In genomic region chr19:1064661-1065605, GRCh38 we compare ENCODE assay signal across 1 cellular context.
TF ChIP-seq lines count a peak whose summit lies in the region.

No MANE protein-coding gene starts in this region.

TF ChIP-seq in HEK293, 187 proteins besides CTCF, POLR2A, EP300 and RAD21 (continued from another document and continues in another):
- TF ChIP-seq, protein P1, sequence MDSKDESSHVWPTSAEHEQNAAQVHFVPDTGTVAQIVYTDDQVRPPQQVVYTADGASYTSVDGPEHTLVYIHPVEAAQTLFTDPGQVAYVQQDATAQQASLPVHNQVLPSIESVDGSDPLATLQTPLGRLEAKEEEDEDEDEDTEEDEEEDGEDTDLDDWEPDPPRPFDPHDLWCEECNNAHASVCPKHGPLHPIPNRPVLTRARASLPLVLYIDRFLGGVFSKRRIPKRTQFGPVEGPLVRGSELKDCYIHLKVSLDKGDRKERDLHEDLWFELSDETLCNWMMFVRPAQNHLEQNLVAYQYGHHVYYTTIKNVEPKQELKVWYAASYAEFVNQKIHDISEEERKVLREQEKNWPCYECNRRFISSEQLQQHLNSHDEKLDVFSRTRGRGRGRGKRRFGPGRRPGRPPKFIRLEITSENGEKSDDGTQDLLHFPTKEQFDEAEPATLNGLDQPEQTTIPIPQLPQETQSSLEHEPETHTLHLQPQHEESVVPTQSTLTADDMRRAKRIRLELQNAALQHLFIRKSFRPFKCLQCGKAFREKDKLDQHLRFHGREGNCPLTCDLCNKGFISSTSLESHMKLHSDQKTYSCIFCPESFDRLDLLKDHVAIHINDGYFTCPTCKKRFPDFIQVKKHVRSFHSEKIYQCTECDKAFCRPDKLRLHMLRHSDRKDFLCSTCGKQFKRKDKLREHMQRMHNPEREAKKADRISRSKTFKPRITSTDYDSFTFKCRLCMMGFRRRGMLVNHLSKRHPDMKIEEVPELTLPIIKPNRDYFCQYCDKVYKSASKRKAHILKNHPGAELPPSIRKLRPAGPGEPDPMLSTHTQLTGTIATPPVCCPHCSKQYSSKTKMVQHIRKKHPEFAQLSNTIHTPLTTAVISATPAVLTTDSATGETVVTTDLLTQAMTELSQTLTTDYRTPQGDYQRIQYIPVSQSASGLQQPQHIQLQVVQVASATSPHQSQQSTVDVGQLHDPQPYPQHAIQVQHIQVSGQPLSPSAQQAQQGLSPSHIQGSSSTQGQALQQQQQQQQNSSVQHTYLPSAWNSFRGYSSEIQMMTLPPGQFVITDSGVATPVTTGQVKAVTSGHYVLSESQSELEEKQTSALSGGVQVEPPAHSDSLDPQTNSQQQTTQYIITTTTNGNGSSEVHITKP (tag by site-specific recombination; IDR thresholded peaks at IDR 0.05), result peak; percentile 33
- TF ChIP-seq ZBTB8A (tag by site-specific recombination; IDR thresholded peaks at IDR 0.05), result peak; percentile 81
- TF ChIP-seq ZNF416 (tag by site-specific recombination; IDR thresholded peaks at IDR 0.05), result no peak
- TF ChIP-seq ZBTB48 (tag by site-specific recombination; IDR thresholded peaks at IDR 0.05), result peak; percentile 59; the same call in 1 of the 2 replicates
- 0 out of 2 replicates have a peak, but pooled peaks have one; percentile 27 for TF ChIP-seq KLF1 (tag by site-specific recombination; IDR thresholded peaks at IDR 0.05)
- peak; percentile 31; the same call in 1 of the 2 replicates for TF ChIP-seq ZFHX2 (tag by site-specific recombination; conservative IDR thresholded peaks at IDR 0.05)
- TF ChIP-seq, protein P2, sequence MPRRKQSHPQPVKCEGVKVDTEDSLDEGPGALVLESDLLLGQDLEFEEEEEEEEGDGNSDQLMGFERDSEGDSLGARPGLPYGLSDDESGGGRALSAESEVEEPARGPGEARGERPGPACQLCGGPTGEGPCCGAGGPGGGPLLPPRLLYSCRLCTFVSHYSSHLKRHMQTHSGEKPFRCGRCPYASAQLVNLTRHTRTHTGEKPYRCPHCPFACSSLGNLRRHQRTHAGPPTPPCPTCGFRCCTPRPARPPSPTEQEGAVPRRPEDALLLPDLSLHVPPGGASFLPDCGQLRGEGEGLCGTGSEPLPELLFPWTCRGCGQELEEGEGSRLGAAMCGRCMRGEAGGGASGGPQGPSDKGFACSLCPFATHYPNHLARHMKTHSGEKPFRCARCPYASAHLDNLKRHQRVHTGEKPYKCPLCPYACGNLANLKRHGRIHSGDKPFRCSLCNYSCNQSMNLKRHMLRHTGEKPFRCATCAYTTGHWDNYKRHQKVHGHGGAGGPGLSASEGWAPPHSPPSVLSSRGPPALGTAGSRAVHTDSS (tag by site-specific recombination; IDR thresholded peaks at IDR 0.05), result no peak
- no peak for TF ChIP-seq ZNF404 (tag by site-specific recombination; IDR thresholded peaks at IDR 0.05)
- TF ChIP-seq ZBTB1 (tag by site-specific recombination; IDR thresholded peaks at IDR 0.05), result no peak
- TF ChIP-seq ZBTB49 (tag by site-specific recombination; IDR thresholded peaks at IDR 0.05; ENCODE audit: low read depth), result no peak
- peak; percentile 89 for TF ChIP-seq ZBTB26 (tag by site-specific recombination; optimal IDR thresholded peaks at IDR 0.05)
- TF ChIP-seq ZBTB17 (tag by site-specific recombination; IDR thresholded peaks at IDR 0.05), result no peak
- no peak for TF ChIP-seq SETDB1 (IDR thresholded peaks at IDR 0.05; ENCODE audit: insufficient read length, low read length)
- TF ChIP-seq, protein P3, sequence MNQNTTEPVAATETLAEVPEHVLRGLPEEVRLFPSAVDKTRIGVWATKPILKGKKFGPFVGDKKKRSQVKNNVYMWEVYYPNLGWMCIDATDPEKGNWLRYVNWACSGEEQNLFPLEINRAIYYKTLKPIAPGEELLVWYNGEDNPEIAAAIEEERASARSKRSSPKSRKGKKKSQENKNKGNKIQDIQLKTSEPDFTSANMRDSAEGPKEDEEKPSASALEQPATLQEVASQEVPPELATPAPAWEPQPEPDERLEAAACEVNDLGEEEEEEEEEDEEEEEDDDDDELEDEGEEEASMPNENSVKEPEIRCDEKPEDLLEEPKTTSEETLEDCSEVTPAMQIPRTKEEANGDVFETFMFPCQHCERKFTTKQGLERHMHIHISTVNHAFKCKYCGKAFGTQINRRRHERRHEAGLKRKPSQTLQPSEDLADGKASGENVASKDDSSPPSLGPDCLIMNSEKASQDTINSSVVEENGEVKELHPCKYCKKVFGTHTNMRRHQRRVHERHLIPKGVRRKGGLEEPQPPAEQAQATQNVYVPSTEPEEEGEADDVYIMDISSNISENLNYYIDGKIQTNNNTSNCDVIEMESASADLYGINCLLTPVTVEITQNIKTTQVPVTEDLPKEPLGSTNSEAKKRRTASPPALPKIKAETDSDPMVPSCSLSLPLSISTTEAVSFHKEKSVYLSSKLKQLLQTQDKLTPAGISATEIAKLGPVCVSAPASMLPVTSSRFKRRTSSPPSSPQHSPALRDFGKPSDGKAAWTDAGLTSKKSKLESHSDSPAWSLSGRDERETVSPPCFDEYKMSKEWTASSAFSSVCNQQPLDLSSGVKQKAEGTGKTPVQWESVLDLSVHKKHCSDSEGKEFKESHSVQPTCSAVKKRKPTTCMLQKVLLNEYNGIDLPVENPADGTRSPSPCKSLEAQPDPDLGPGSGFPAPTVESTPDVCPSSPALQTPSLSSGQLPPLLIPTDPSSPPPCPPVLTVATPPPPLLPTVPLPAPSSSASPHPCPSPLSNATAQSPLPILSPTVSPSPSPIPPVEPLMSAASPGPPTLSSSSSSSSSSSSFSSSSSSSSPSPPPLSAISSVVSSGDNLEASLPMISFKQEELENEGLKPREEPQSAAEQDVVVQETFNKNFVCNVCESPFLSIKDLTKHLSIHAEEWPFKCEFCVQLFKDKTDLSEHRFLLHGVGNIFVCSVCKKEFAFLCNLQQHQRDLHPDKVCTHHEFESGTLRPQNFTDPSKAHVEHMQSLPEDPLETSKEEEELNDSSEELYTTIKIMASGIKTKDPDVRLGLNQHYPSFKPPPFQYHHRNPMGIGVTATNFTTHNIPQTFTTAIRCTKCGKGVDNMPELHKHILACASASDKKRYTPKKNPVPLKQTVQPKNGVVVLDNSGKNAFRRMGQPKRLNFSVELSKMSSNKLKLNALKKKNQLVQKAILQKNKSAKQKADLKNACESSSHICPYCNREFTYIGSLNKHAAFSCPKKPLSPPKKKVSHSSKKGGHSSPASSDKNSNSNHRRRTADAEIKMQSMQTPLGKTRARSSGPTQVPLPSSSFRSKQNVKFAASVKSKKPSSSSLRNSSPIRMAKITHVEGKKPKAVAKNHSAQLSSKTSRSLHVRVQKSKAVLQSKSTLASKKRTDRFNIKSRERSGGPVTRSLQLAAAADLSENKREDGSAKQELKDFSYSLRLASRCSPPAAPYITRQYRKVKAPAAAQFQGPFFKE (tag by site-specific recombination; IDR thresholded peaks at IDR 0.05; ENCODE audit: borderline replicate concordance), result no peak
- no peak for TF ChIP-seq ZNF16 (tag by site-specific recombination; IDR thresholded peaks at IDR 0.05; ENCODE audit: low read depth)
- no peak for TF ChIP-seq RBAK (tag by site-specific recombination; IDR thresholded peaks at IDR 0.05)
- TF ChIP-seq ZNF449 (tag by site-specific recombination; IDR thresholded peaks at IDR 0.05), result 0 out of 2 replicates have a peak, but pooled peaks have one; percentile 15
- peak; percentile 9; the same call in 1 of the 2 replicates for TF ChIP-seq PATZ1 (tag by site-specific recombination; IDR thresholded peaks at IDR 0.05)
- TF ChIP-seq ZNF561 (tag by site-specific recombination; IDR thresholded peaks at IDR 0.05; ENCODE audit: borderline replicate concordance), result peak; percentile 68; the same call in 1 of the 2 replicates
- TF ChIP-seq ZBTB6 (tag by site-specific recombination; IDR thresholded peaks at IDR 0.05), result no peak
- TF ChIP-seq ZNF548 (tag by site-specific recombination; IDR thresholded peaks at IDR 0.05), result no peak
- no peak for TF ChIP-seq KLF16 (tag by site-specific recombination; IDR thresholded peaks at IDR 0.05)
- TF ChIP-seq ZNF600 (tag by site-specific recombination; IDR thresholded peaks at IDR 0.05), result peak; percentile 62
- no peak for TF ChIP-seq ZNF518A (tag by site-specific recombination; conservative IDR thresholded peaks at IDR 0.05; ENCODE audit: low read depth)
